In the genomic region with DNA sequence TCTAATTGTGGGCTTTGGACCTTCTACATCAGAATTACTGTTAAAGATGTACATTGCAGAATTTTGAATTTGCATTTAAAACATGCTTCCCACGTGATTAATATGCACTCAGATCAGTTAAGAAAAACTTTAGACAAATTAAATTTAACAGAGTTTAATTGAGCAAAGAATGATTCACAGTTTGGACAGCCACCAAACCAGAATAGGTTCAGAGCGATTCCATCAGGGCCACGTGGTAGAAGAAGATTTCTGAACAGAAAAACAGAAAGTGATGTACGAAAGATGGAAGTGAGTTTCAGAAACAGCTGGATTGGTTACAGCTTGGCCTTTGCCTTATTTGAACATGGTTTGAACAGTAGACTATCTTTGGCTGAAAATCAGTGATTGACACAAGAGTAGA, we compare ENCODE assay signal across 19 cellular contexts.
A peak's percentile ranks its signal among the peaks of the same experiment; 100 is the strongest.
DNase-seq lines count a peak whose midpoint lies in the region; ATAC-seq, FAIRE-seq and TF ChIP-seq lines count a peak whose summit lies in the region.
"Had no signal": no experiment of that assay in that cellular context is flagged by ENCODE, and none has a peak within 500 bp of the region (broad histone marks: within the 10 kb centered on the region; RNA-seq: fewer than 3 reads in every experiment).

No MANE protein-coding gene starts in this region.

- H3K36me3 ChIP-seq in GM12878 (ENCODE audit: control insufficient read depth in 2 of 2, insufficient read depth in 2 of 2, low read length in 1 of 2): no peaks in the 10 kb centered on the region
- H3K36me3 ChIP-seq in vagina: no peaks in the 10 kb centered on the region

- H3K9me3 ChIP-seq in GM12878 (replicated peaks; ENCODE audit: control insufficient read depth, insufficient read depth, low read length): no peaks in the 10 kb centered on the region
- H3K9me3 ChIP-seq in vagina: no peaks in the 10 kb centered on the region

- H3K4me1 ChIP-seq in GM12878 (ENCODE audit: control insufficient read depth, insufficient read depth, low read length) (no peaks in the 10 kb centered on the region), vagina (peaks cover 7% of the 10 kb centered on the region)

- no peaks in the 10 kb centered on the region for H4K20me1 ChIP-seq in GM12878 (ENCODE audit: control insufficient read depth, insufficient read depth)

- no peak for TF ChIP-seq CTCF in GM12878 (IDR thresholded peaks at IDR 0.05 in 2 of 3, conservative IDR thresholded peaks at IDR 0.05 in 1 of 3; ENCODE audit: control insufficient read depth in 2 of 3, extremely low read depth in 1 of 3, insufficient read depth in 1 of 3, low read depth in 3 of 3, low read length in 3 of 3)
- no peak for TF ChIP-seq CTCF in vagina (IDR thresholded peaks at IDR 0.05)

- RAD21 ChIA-PET in GM12878 (lab: Charles Lee; ENCODE audit: unreplicated experiment): no interaction called here

- FAIRE-seq in GM12878 (lab: Jason Lieb, UNC): no peak

- no TSS peak for BruUV-seq in GM12878 (replicated peaks; lab: Mats Ljungman, UMichigan)

- TF ChIP-seq EP300 in GM12878 (IDR thresholded peaks at IDR 0.05; ENCODE audit: borderline replicate concordance in 1 of 2, control insufficient read depth in 1 of 2, low read depth in 2 of 2, low read length in 2 of 2): no peak

- H3K79me2 ChIP-seq in GM12878 (ENCODE audit: control insufficient read depth, insufficient read depth, low read length): no peaks in the 10 kb centered on the region

- peak; percentile 10 for DNase-seq in NCI-H446 treated with DMSO at 0.1 percent for 48 hours (lab: John Stamatoyannopoulos, UW)
- DNase-seq in NCI-H446 (lab: John Stamatoyannopoulos, UW): no peak
- DNase-seq in GM12878 (ENCODE audit: low read depth, low spot score): no peak
- peak; percentile 16 for DNase-seq in kidney tubule cell (ENCODE audit: low spot score)
- no peak for DNase-seq in vagina (ENCODE audit: extremely low spot score in 2 of 2)
- no peak for DNase-seq in NCI-H2196 (lab: John Stamatoyannopoulos, UW; ENCODE audit: unreplicated experiment)
- no peak for DNase-seq in activated T-cell treated with anti-CD3 and anti-CD28 coated beads, Interleukin-2, amount 50 U/mL, for 1 hour
- DNase-seq in NCI-H2171 treated with DMSO at 0.1 percent for 48 hours (lab: John Stamatoyannopoulos, UW): no peak
- DNase-seq: H7, MM.1S, NCI-H1092, NCI-H146, NCI-H2029 treated with DMSO at 0.1 percent for 48 hours, NCI-H2171, NCI-H510A treated with DMSO at 0.1 percent for 48 hours, NCI-H774, SHP77 treated with DMSO at 0.1 percent for 48 hours had no signal

- in situ Hi-C loops in GM12878 (cut with MboI): no loop called here

- H3K4me3 ChIP-seq in GM12878: no peak overlapping the region
- H3K4me3 ChIP-seq in vagina: no peak overlapping the region

- TF ChIP-seq POLR2A in GM12878 (IDR thresholded peaks at IDR 0.05; ENCODE audit: low read depth, low read length) (no peak), vagina (IDR thresholded peaks at IDR 0.05) (no peak)

- H3K27ac ChIP-seq in GM12878 (ENCODE audit: control insufficient read depth, insufficient read depth): no peak overlapping the region
- peak overlapping the region; percentile 18 for H3K27ac ChIP-seq in vagina
- H3K27ac ChIP-seq: 22Rv1, KMS-11 had no signal

- CTCF ChIA-PET in GM12878 (lab: Yijun Ruan, JAX): interaction anchor here (1.1 kb wide), 1 partner anchor 210 kb away, joined by 3 read pairs; no protein-coding TSS in a partner anchor

- no peak for TF ChIP-seq RAD21 in GM12878 (IDR thresholded peaks at IDR 0.05; ENCODE audit: insufficient read depth, low read depth, low read length)

- no peak for ATAC-seq in GM12878

- no peak overlapping the region for H3K9ac ChIP-seq in GM12878 (ENCODE audit: control insufficient read depth, insufficient read depth, low read length)
- H3K9ac ChIP-seq: KMS-11 had no signal

- intact Hi-C loops in GM12878 (cut with micrococcal nuclease; ENCODE audit: unreplicated experiment) (no loop called here), vagina (cut with DNase I) (no loop called here)

- H3K27me3 ChIP-seq in GM12878 (replicated peaks in 1 of 2; ENCODE audit: control insufficient read depth in 2 of 2, insufficient read depth in 2 of 2, low read length in 1 of 2) (no peaks in the 10 kb centered on the region), vagina (no peaks in the 10 kb centered on the region)

- 0% methylated on average over 4 of the region's 4 CpGs for WGBS in GM12878 (ENCODE audit: insufficient coverage, insufficient replicate concordance, low lambda C conversion rate, missing lambda C conversion rate)

- SMC1A ChIA-PET in GM12878 (lab: Charles Lee; ENCODE audit: uncharacterized antibody, unreplicated experiment): interaction anchor here (1.3 kb wide), 1 partner anchor 10 kb away, joined by 3 read pairs; no protein-coding TSS in a partner anchor

- H3K4me2 ChIP-seq in GM12878 (ENCODE audit: control insufficient read depth, insufficient read depth): no peak overlapping the region
- H3K4me2 ChIP-seq: KMS-11 had no signal

- H2AFZ ChIP-seq in GM12878 (ENCODE audit: control insufficient read depth, low read depth, low read length): no peak overlapping the region

- POLR2A ChIA-PET in GM12878 (lab: Charles Lee): interaction anchor here (0.6 kb wide), 1 partner anchor 946 kb away, joined by 3 read pairs; no protein-coding TSS in a partner anchor

TF ChIP-seq in GM12878, 131 proteins besides CTCF, POLR2A, EP300 and RAD21:
- TF ChIP-seq BMI1 (IDR thresholded peaks at IDR 0.05; ENCODE audit: borderline replicate concordance) (no peak), RAD51 (IDR thresholded peaks at IDR 0.05) (no peak), NFXL1 (IDR thresholded peaks at IDR 0.05; ENCODE audit: borderline replicate concordance) (no peak), PKNOX1 (IDR thresholded peaks at IDR 0.05) (0 out of 2 replicates have a peak, but pooled peaks have one; percentile 13)
- TF ChIP-seq, protein P1, sequence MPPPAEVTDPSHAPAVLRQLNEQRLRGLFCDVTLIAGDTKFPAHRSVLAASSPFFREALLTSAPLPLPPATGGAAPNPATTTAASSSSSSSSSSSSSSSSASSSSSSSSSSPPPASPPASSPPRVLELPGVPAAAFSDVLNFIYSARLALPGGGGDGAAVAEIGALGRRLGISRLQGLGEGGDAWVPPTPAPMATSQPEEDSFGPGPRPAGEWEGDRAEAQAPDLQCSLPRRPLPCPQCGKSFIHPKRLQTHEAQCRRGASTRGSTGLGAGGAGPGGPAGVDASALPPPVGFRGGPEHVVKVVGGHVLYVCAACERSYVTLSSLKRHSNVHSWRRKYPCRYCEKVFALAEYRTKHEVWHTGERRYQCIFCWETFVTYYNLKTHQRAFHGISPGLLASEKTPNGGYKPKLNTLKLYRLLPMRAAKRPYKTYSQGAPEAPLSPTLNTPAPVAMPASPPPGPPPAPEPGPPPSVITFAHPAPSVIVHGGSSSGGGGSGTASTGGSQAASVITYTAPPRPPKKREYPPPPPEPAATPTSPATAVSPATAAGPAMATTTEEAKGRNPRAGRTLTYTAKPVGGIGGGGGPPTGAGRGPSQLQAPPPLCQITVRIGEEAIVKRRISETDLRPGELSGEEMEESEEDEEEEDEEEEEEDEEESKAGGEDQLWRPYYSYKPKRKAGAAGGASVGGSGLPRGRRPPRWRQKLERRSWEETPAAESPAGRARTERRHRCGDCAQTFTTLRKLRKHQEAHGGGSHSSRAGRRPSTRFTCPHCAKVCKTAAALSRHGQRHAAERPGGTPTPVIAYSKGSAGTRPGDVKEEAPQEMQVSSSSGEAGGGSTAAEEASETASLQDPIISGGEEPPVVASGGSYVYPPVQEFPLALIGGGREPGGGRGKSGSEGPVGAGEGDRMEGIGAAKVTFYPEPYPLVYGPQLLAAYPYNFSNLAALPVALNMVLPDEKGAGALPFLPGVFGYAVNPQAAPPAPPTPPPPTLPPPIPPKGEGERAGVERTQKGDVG (CRISPR knock-in tag; IDR thresholded peaks at IDR 0.05): no peak

Comparison
In these comparisons a context has a peak if more than half of its experiments do, and no peak if none do; other contexts are left out.
1. DNase-seq: peak in NCI-H446 treated with DMSO at 0.1 percent for 48 hours (single experiment) and kidney tubule cell (single experiment); none in NCI-H446 (0 of 2), GM12878 (single experiment), vagina (0 of 2), NCI-H2196 (single experiment), activated T-cell treated with anti-CD3 and anti-CD28 coated beads, Interleukin-2, amount 50 U/mL, for 1 hour (single experiment) and NCI-H2171 treated with DMSO at 0.1 percent for 48 hours (single experiment).